ENCODE assay signal across 8 cellular contexts in the genomic region with DNA sequence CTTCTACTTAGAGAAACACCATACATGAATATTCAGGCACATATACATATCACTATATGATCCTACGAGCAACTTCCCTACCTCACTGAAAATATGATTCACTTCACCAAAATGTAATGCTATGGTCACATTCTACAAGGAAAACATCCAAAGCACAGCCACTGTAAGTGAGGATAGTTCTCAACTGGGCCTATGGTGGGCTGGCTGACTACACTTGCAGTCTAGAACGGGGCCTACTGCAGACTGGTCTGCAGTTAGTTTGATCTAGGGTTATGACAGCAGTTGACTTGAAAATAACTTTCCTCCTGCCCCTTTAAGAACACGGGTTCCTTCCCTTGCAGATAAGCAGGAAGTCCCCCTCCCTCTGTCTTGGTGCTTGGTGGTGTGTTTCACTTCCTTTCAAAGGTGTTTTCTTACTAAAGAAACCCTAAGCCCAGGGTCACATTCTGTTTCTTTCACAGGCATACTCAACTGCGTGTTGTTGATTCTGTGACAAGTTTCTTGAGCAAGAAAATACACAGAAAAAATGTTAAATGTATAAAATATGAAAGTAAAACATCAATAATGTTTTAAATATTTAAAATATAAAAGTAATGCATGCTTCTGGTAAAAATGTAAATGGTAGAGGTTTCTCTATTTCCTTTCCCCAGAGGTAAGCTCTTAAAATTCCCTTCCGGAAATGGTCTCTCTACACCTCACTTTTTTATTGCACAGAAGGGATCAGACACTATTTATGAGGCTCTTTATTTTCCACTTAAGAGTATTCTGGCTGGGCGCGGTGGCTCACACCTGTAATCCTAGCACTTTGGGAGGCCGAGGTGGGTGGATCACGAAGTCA. TPM values are rescaled to one million over a fixed set of nuclear protein-coding genes. Genes with fewer than 3 reads are reported as not detected.
DNase-seq lines count a peak whose midpoint lies in the region; ATAC-seq and TF ChIP-seq lines count a peak whose summit lies in the region.

No MANE protein-coding gene starts in this region.

- no peaks in the 10 kb centered on the region for H3K9me3 ChIP-seq in GM23248 (ENCODE audit: low read depth)

- H3K9me3 Mint-ChIP-seq in osteocyte (ENCODE audit: unreplicated experiment), result no peaks in the 10 kb centered on the region
- peaks cover 20% of the 10 kb centered on the region for H3K9me3 Mint-ChIP-seq in progenitor cell of endocrine pancreas (ENCODE audit: low read depth)

- peak overlapping the region; percentile 87 for H2AFZ ChIP-seq in GM23248

- H3K4me1 Mint-ChIP-seq in osteocyte (ENCODE audit: unreplicated experiment), result peaks cover 18% of the 10 kb centered on the region
- peaks cover 2% of the 10 kb centered on the region for H3K4me1 Mint-ChIP-seq in progenitor cell of endocrine pancreas (ENCODE audit: low read depth)

- no peaks in the 10 kb centered on the region for H3K9me2 ChIP-seq in GM23248 (ENCODE audit: insufficient read depth)

- TF ChIP-seq CTCF in osteocyte (IDR thresholded peaks at IDR 0.05) (no peak), progenitor cell of endocrine pancreas (IDR thresholded peaks at IDR 0.05; ENCODE audit: unreplicated experiment) (no peak)

- 85 to 88% methylated on average over 7 to 9 of the region's 9 CpGs for WGBS in GM23248 (ENCODE audit: low coverage in 1 of 2, low lambda C conversion rate in 2 of 2, missing lambda C conversion rate in 2 of 2), 2 experiments

- H3K4me3 ChIP-seq in GM23248, result no peak overlapping the region

- no peaks in the 10 kb centered on the region for H3K27me3 ChIP-seq in GM23248 (replicated peaks; ENCODE audit: insufficient read depth)

- H3K27ac ChIP-seq in GM23248, result peak overlapping the region; percentile 87

- no peaks in the 10 kb centered on the region for H3F3A ChIP-seq in GM23248 (ENCODE audit: insufficient read depth)

- no peaks in the 10 kb centered on the region for H4K20me1 ChIP-seq in GM23248 (ENCODE audit: insufficient read depth)

- peak; percentile 21 for TF ChIP-seq POLR2A in GM15510 (IDR thresholded peaks at IDR 0.05; ENCODE audit: borderline replicate concordance, extremely low read depth, insufficient read length)

- H3K36me3 Mint-ChIP-seq in osteocyte (ENCODE audit: unreplicated experiment), result no peaks in the 10 kb centered on the region
- H3K36me3 Mint-ChIP-seq in progenitor cell of endocrine pancreas (ENCODE audit: insufficient read depth), result no peaks in the 10 kb centered on the region

- H3K4me3 Mint-ChIP-seq in osteocyte (ENCODE audit: unreplicated experiment), result no peak overlapping the region
- no peak overlapping the region for H3K4me3 Mint-ChIP-seq in progenitor cell of endocrine pancreas (ENCODE audit: low read depth)

- DNase-seq in GM23248 (peak; percentile 35), KG1 (lab: John Stamatoyannopoulos, UW) (peak; percentile 48), osteocyte (ENCODE audit: extremely low spot score, unreplicated experiment) (no peak), NCI-H2196 treated with DMSO at 0.1 percent for 48 hours (lab: John Stamatoyannopoulos, UW; ENCODE audit: unreplicated experiment) (no peak), progenitor cell of endocrine pancreas (ENCODE audit: low spot score, unreplicated experiment) (no peak)
- DNase-seq in activated CD4-positive, CD25-positive, alpha-beta regulatory T cell (lab: John Stamatoyannopoulos, UW), result peak; percentile 2 to 32 (median 16)

- H3K36me3 ChIP-seq in GM23248 (ENCODE audit: low read depth), result no peaks in the 10 kb centered on the region

- peak overlapping the region; percentile 43 for H3K4me2 ChIP-seq in GM23248 (ENCODE audit: unreplicated experiment)

- in situ Hi-C loops in GM23248 (cut with MboI), result no loop called here

- no peaks in the 10 kb centered on the region for H3K27me3 Mint-ChIP-seq in osteocyte (ENCODE audit: unreplicated experiment)
- H3K27me3 Mint-ChIP-seq in progenitor cell of endocrine pancreas, result no peaks in the 10 kb centered on the region

- peak; percentile 56 for ATAC-seq in esophagus mucosa

- H3K27ac Mint-ChIP-seq in osteocyte (ENCODE audit: unreplicated experiment) (peak overlapping the region; percentile 96), progenitor cell of endocrine pancreas (no peak overlapping the region)

- H3K4me1 ChIP-seq in GM23248 (ENCODE audit: insufficient read depth), result peaks cover 15% of the 10 kb centered on the region

- peak overlapping the region; percentile 63 for H3K9ac ChIP-seq in GM23248

- no peaks in the 10 kb centered on the region for H3K79me2 ChIP-seq in GM23248 (ENCODE audit: insufficient read depth)

RNA-seq across cellular contexts. Expression of a gene that starts 18.0 kb away (rescaled TPM):
- 3,286 and 6,098 TPM in 2 replicates for total RNA-seq in GM23248 (2014; rRNA removed; shearing (Covaris generic))
- 9,088 and 9,298 TPM in 2 replicates for polyA plus RNA-seq in GM23248 (2016; fragmentation: Nextera tagmentation; extraction: Ambion mirVana)
- total RNA-seq in esophagus mucosa (1,041 TPM), osteocyte (2,830 and 2,924 TPM in 2 replicates), progenitor cell of endocrine pancreas (1,699 and 1,780 TPM in 2 replicates)

RNA-seq across cellular contexts. Expression of a gene that starts 50.5 kb away (rescaled TPM):
- total RNA-seq in GM23248 (2014; rRNA removed; shearing (Covaris generic)), result not detected in 2 replicates
- polyA plus RNA-seq in GM23248 (2016; fragmentation: Nextera tagmentation; extraction: Ambion mirVana), result not detected in 2 replicates
- total RNA-seq in esophagus mucosa (0.32 TPM), osteocyte (not detected in 2 replicates), progenitor cell of endocrine pancreas (not detected in 2 replicates)

Comparison
In these comparisons a context has a peak if more than half of its experiments do, and no peak if none do; other contexts are left out.
1. DNase-seq: peak in GM23248 (single experiment), KG1 (single experiment) and activated CD4-positive, CD25-positive, alpha-beta regulatory T cell (4 of 4); none in osteocyte (single experiment), NCI-H2196 treated with DMSO at 0.1 percent for 48 hours (single experiment) and progenitor cell of endocrine pancreas (single experiment).